ENCODE assay signal across 1 cellular context in the genomic region with DNA sequence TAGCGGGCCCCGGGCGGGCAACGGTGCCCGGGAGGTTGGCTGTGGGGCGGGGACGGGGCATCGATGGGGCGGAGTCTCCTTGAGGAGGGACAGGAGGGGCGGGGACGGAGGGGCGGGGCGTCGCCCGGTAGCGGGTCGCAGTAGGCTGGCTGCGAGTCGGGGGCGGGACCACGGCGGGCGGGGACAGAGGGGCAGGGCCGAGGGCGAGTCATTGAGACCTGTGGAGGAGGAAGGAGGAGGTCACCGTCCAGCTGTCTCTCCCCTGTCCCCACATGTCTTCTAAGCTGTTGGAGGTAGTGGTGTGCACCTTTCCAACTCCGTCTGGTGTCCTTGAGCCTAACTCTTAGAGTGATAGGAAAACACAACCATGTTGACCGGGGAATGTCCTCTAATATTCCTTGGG.
TF ChIP-seq lines count a peak whose summit lies in the region.

A gene (minus strand): TSS at position 54 of the 403 bp plus-strand sequence. CDS start 284 bp downstream, outside the sequence.

TF ChIP-seq in H1, 55 proteins besides CTCF, POLR2A, EP300 and RAD21 (continued from another document):
- TF ChIP-seq, protein P1, sequence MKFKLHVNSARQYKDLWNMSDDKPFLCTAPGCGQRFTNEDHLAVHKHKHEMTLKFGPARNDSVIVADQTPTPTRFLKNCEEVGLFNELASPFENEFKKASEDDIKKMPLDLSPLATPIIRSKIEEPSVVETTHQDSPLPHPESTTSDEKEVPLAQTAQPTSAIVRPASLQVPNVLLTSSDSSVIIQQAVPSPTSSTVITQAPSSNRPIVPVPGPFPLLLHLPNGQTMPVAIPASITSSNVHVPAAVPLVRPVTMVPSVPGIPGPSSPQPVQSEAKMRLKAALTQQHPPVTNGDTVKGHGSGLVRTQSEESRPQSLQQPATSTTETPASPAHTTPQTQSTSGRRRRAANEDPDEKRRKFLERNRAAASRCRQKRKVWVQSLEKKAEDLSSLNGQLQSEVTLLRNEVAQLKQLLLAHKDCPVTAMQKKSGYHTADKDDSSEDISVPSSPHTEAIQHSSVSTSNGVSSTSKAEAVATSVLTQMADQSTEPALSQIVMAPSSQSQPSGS (IDR thresholded peaks at IDR 0.05; ENCODE audit: low read length) = no peak
- TF ChIP-seq SAP30 (IDR thresholded peaks at IDR 0.05; ENCODE audit: insufficient read depth, insufficient replicate concordance, low read length) = peak; percentile 96
- TF ChIP-seq RBBP5 (IDR thresholded peaks at IDR 0.05; ENCODE audit: borderline replicate concordance, low read depth, low read length) = no peak
- TF ChIP-seq TBP (IDR thresholded peaks at IDR 0.05; ENCODE audit: low read depth, low read length) = peak; percentile 83
- TF ChIP-seq ASH2L (IDR thresholded peaks at IDR 0.05; ENCODE audit: low read length) = peak; percentile 8
- no peak for TF ChIP-seq RFX5 (IDR thresholded peaks at IDR 0.05; ENCODE audit: borderline replicate concordance, low read depth, low read length)
- TF ChIP-seq CHD1 (IDR thresholded peaks at IDR 0.05; ENCODE audit: low read depth, low read length) = no peak
- peak in 1 of 2 experiments; percentile 77; a peak in 1 of 4 replicates for TF ChIP-seq SIN3A (conservative IDR thresholded peaks at IDR 0.05 in 1 of 2, IDR thresholded peaks at IDR 0.05 in 1 of 2; ENCODE audit: low read depth in 1 of 2, low read length in 2 of 2)
- TF ChIP-seq TAF1 (IDR thresholded peaks at IDR 0.05; ENCODE audit: low read depth, low read length) = peak; percentile 92
- no peak for TF ChIP-seq SP4 (IDR thresholded peaks at IDR 0.05; ENCODE audit: low read length)
- no peak for TF ChIP-seq CTBP2 (IDR thresholded peaks at IDR 0.05; ENCODE audit: borderline replicate concordance, insufficient read depth, insufficient read length, low read length)
- no peak for TF ChIP-seq BCL11A (IDR thresholded peaks at IDR 0.05; ENCODE audit: low read depth in 2 of 2, low read length in 2 of 2)
- TF ChIP-seq EGR1 (IDR thresholded peaks at IDR 0.05; ENCODE audit: borderline replicate concordance, low read depth, low read length) = no peak
- no peak for TF ChIP-seq RNF2 (IDR thresholded peaks at IDR 0.05; ENCODE audit: borderline replicate concordance, low read depth, low read length, missing control alignments, poor library complexity, severe bottlenecking)
- no peak for TF ChIP-seq NANOG (IDR thresholded peaks at IDR 0.05; ENCODE audit: insufficient read depth, low read depth, low read length, poor library complexity, severe bottlenecking)
- no peak for TF ChIP-seq JUN (IDR thresholded peaks at IDR 0.05; ENCODE audit: low read depth, low read length)
- no peak for TF ChIP-seq CREB1 (IDR thresholded peaks at IDR 0.05)
- peak; percentile 96 for TF ChIP-seq POLR2AphosphoS5 (IDR thresholded peaks at IDR 0.05; ENCODE audit: low read depth, low read length)
- no peak for TF ChIP-seq EZH2 (IDR thresholded peaks at IDR 0.05; ENCODE audit: low read depth, low read length, severe bottlenecking)
- no peak for TF ChIP-seq CHD2 (IDR thresholded peaks at IDR 0.05; ENCODE audit: low read length)
- no peak for TF ChIP-seq SP2 (IDR thresholded peaks at IDR 0.05; ENCODE audit: low read length)
